ENCODE assay signal across 31 cellular contexts in genomic region chr6:21933351-21933750, GRCh38.
"Had no signal": no experiment of that assay in that cellular context is flagged by ENCODE, and none has a peak within 500 bp of the region (broad histone marks: within the 10 kb centered on the region; RNA-seq: fewer than 3 reads in every experiment).

No MANE protein-coding gene starts in this region.

- H3K9me3 Mint-ChIP-seq: natural killer cell had no signal

- H3K4me1 Mint-ChIP-seq: nephron; stimulated activated memory B cell treated with anti-CD40 and anti-IgM and Interleukin-4, amounts not matched to agents 10 μg/mL and 1 μg/mL and 100 μg/mL, for 72 hours; stimulated activated naive CD8-positive, alpha-beta T cell treated with anti-CD3 and anti-CD28 coated beads, Interleukin-15, amount 100 ng/mL, for 72 hours had no signal

- H3K36me3 ChIP-seq: neural progenitor cell, ovary, right lobe of liver, spleen, thoracic aorta, thyroid gland, upper lobe of left lung, vagina had no signal

- FAIRE-seq: urothelium cell line had no signal

- H3K27ac ChIP-seq: neural progenitor cell, ovary, parathyroid adenoma, psoas muscle, right lobe of liver, skin epidermis, spleen, thoracic aorta, thyroid gland, tibial nerve, upper lobe of left lung, vagina had no signal

- H3K36me3 Mint-ChIP-seq: natural killer cell; stimulated activated memory B cell treated with anti-CD40 and anti-IgM and Interleukin-4, amounts not matched to agents 10 μg/mL and 1 μg/mL and 100 μg/mL, for 72 hours had no signal

- H3K27me3 Mint-ChIP-seq: progenitor cell of endocrine pancreas; stimulated activated memory B cell treated with anti-CD40 and anti-IgM and Interleukin-4, amounts not matched to agents 10 μg/mL and 1 μg/mL and 100 μg/mL, for 72 hours; stimulated activated naive CD8-positive, alpha-beta T cell treated with anti-CD3 and anti-CD28 coated beads, Interleukin-15, amount 100 ng/mL, for 72 hours had no signal

- H3K27ac Mint-ChIP-seq: naive thymus-derived CD4-positive, alpha-beta T cell; natural killer cell; nephron; neural progenitor cell; progenitor cell of endocrine pancreas; stimulated activated memory B cell treated with anti-CD40 and anti-IgM and Interleukin-4, amounts not matched to agents 10 μg/mL and 1 μg/mL and 100 μg/mL, for 72 hours; stimulated activated naive CD8-positive, alpha-beta T cell treated with anti-CD3 and anti-CD28 coated beads, Interleukin-15, amount 100 ng/mL, for 72 hours had no signal

- H3K27me3 ChIP-seq: neural progenitor cell, ovary, right lobe of liver, spleen, thyroid gland, tibial nerve, upper lobe of left lung, vagina had no signal

- H3K4me1 ChIP-seq: neural progenitor cell, parathyroid adenoma, psoas muscle, spleen, tibial nerve, upper lobe of left lung, vagina had no signal

- DNase-seq: naive thymus-derived CD4-positive, alpha-beta T cell; natural killer cell; occipital lobe; ovary; posterior cingulate gyrus; psoas muscle; right cardiac atrium; right lobe of liver; spleen; stimulated activated CD4-positive, alpha-beta T cell treated with anti-CD3 and anti-CD28 coated beads, Interleukin-12 subunit alpha, Interleukin-12 subunit beta, amount 100 ng/mL, for 4 hours; stimulated activated CD4-positive, alpha-beta T cell treated with anti-CD3 and anti-CD28 coated beads, Interleukin-1b, Interleukin-23, amount 100 ng/mL, for 48 hours; stimulated activated CD4-positive, alpha-beta T cell treated with anti-CD3 and anti-CD28 coated beads, Interleukin-4, amount 100 ng/mL, for 1 hour; stimulated activated CD4-positive, alpha-beta T cell treated with anti-CD3 and anti-CD28 coated beads, Interleukin-4, amount 100 ng/mL, for 4 hours; stimulated activated CD8-positive, alpha-beta memory T cell treated with anti-CD3 and anti-CD28 coated beads, Interleukin-4, amount 100 ng/mL, for 48 hours; stimulated activated naive CD4-positive, alpha-beta T cell; stimulated activated naive CD8-positive, alpha-beta T cell treated with anti-CD3 and anti-CD28 coated beads, Interleukin-15, amount 100 ng/mL, for 72 hours; stimulated activated naive CD8-positive, alpha-beta T cell treated with anti-CD3 and anti-CD28 coated beads, Interleukin-15, Interleukin-2, amounts not matched to agents 100 U/mL and 50 U/mL, for 24 hours; thyroid gland; trophoblast cell; upper lobe of left lung had no signal

- H3K4me3 Mint-ChIP-seq: naive thymus-derived CD4-positive, alpha-beta T cell; natural killer cell; nephron; neural progenitor cell; stimulated activated memory B cell treated with anti-CD40 and anti-IgM and Interleukin-4, amounts not matched to agents 10 μg/mL and 1 μg/mL and 100 μg/mL, for 72 hours; stimulated activated naive CD8-positive, alpha-beta T cell treated with anti-CD3 and anti-CD28 coated beads, Interleukin-15, amount 100 ng/mL, for 72 hours had no signal

- H3K9me3 ChIP-seq: psoas muscle, right lobe of liver, thoracic aorta, thyroid gland, upper lobe of left lung, vagina had no signal

- H3K4me3 ChIP-seq: neural progenitor cell, ovary, psoas muscle, right lobe of liver, skin epidermis, smooth muscle cell, spleen, thoracic aorta, thyroid gland, tibial nerve, upper lobe of left lung, vagina had no signal
